In genomic region chr1:97350662-97351061, GRCh38 we compare ENCODE assay signal across 27 cellular contexts.
DNase-seq lines count a peak whose midpoint lies in the region; ATAC-seq and TF ChIP-seq lines count a peak whose summit lies in the region.
"Had no signal": no experiment of that assay in that cellular context is flagged by ENCODE, and none has a peak within 500 bp of the region (broad histone marks: within the 10 kb centered on the region; RNA-seq: fewer than 3 reads in every experiment).

No MANE protein-coding gene starts in this region.

- H3K27ac ChIP-seq in suprapubic skin, result no peak overlapping the region
- H3K27ac ChIP-seq in gastrocnemius medialis, result no peak overlapping the region
- H3K27ac ChIP-seq: C4-2B, thyroid gland had no signal

- H3K36me3 ChIP-seq in mucosa of descending colon (ENCODE audit: low read depth) (no peaks in the 10 kb centered on the region), suprapubic skin (peaks cover 3% of the 10 kb centered on the region), gastrocnemius medialis (no peaks in the 10 kb centered on the region)
- H3K36me3 ChIP-seq: thyroid gland had no signal

- H3K4me3 ChIP-seq in mucosa of descending colon (no peak overlapping the region), suprapubic skin (no peak overlapping the region), gastrocnemius medialis (no peak overlapping the region)
- H3K4me3 ChIP-seq: K562, thyroid gland had no signal

- peak overlapping the region; percentile 54 for H3K27ac Mint-ChIP-seq in endothelial cell (ENCODE audit: unreplicated experiment)
- H3K27ac Mint-ChIP-seq: activated CD4-positive, alpha-beta memory T cell treated with anti-CD3 and anti-CD28 coated beads, Interleukin-2, amount 10 ng/mL, durations not matched to agents 7 days and 5 days; activated naive CD8-positive, alpha-beta T cell treated with anti-CD3 and anti-CD28 coated beads, Interleukin-2, amount 10 ng/mL, durations not matched to agents 7 days and 5 days; memory B cell; T-cell had no signal

- TF ChIP-seq CTCF in AG09319 (IDR thresholded peaks at IDR 0.05; ENCODE audit: low read depth, low read length) (no peak), endothelial cell (IDR thresholded peaks at IDR 0.05; ENCODE audit: unreplicated experiment) (no peak), mucosa of descending colon (IDR thresholded peaks at IDR 0.05) (no peak), suprapubic skin (IDR thresholded peaks at IDR 0.05) (no peak), gastrocnemius medialis (IDR thresholded peaks at IDR 0.05 in 4 of 5, conservative IDR thresholded peaks at IDR 0.05 in 1 of 5) (no peak)

- no peaks in the 10 kb centered on the region for H3K27me3 ChIP-seq in suprapubic skin
- H3K27me3 ChIP-seq in gastrocnemius medialis, result no peaks in the 10 kb centered on the region
- H3K27me3 ChIP-seq: thyroid gland had no signal

- no peaks in the 10 kb centered on the region for H3K9me3 Mint-ChIP-seq in endothelial cell (ENCODE audit: unreplicated experiment)
- H3K9me3 Mint-ChIP-seq: activated CD4-positive, alpha-beta memory T cell treated with anti-CD3 and anti-CD28 coated beads, Interleukin-2, amount 10 ng/mL, durations not matched to agents 7 days and 5 days; activated naive CD8-positive, alpha-beta T cell treated with anti-CD3 and anti-CD28 coated beads, Interleukin-2, amount 10 ng/mL, durations not matched to agents 7 days and 5 days; T-cell had no signal

- in situ Hi-C loops in gastrocnemius medialis (cut with MboI; ENCODE audit: low sequenced_read_pairs in 4 of 4), result no loop called here

- peak; percentile 9 for ATAC-seq in mucosa of descending colon
- ATAC-seq in gastrocnemius medialis, result no peak
- no peak for ATAC-seq in HG02798 (IDR thresholded peaks at IDR 0.05; ENCODE audit: poor library complexity, unreplicated experiment)
- ATAC-seq: esophagus mucosa, K562, T-cell had no signal

- intact Hi-C loops in mucosa of descending colon (cut with DNase I, micrococcal nuclease), result no loop called here
- intact Hi-C loops in gastrocnemius medialis (cut with DNase I; ENCODE audit: low total_unique reads), result no loop called here

- TF ChIP-seq POLR2A in suprapubic skin (IDR thresholded peaks at IDR 0.05) (no peak), gastrocnemius medialis (IDR thresholded peaks at IDR 0.05) (no peak)

- H3K4me1 Mint-ChIP-seq in endothelial cell (ENCODE audit: unreplicated experiment), result peaks cover 46% of the 10 kb centered on the region
- H3K4me1 Mint-ChIP-seq: activated CD4-positive, alpha-beta memory T cell treated with anti-CD3 and anti-CD28 coated beads, Interleukin-2, amount 10 ng/mL, durations not matched to agents 7 days and 5 days; activated naive CD8-positive, alpha-beta T cell treated with anti-CD3 and anti-CD28 coated beads, Interleukin-2, amount 10 ng/mL, durations not matched to agents 7 days and 5 days; memory B cell; T-cell had no signal

- no peaks in the 10 kb centered on the region for H3K4me1 ChIP-seq in mucosa of descending colon (ENCODE audit: low read depth)
- H3K4me1 ChIP-seq in suprapubic skin, result no peaks in the 10 kb centered on the region
- no peaks in the 10 kb centered on the region for H3K4me1 ChIP-seq in gastrocnemius medialis
- H3K4me1 ChIP-seq: thyroid gland had no signal

- no peak overlapping the region for H3K4me3 Mint-ChIP-seq in endothelial cell (ENCODE audit: unreplicated experiment)
- H3K4me3 Mint-ChIP-seq: activated CD4-positive, alpha-beta memory T cell treated with anti-CD3 and anti-CD28 coated beads, Interleukin-2, amount 10 ng/mL, durations not matched to agents 7 days and 5 days; activated naive CD8-positive, alpha-beta T cell treated with anti-CD3 and anti-CD28 coated beads, Interleukin-2, amount 10 ng/mL, durations not matched to agents 7 days and 5 days; memory B cell; T-cell had no signal

- 75% methylated on average over 2 of the region's 2 CpGs for WGBS in suprapubic skin

- H3K9me3 ChIP-seq in mucosa of descending colon (no peaks in the 10 kb centered on the region), suprapubic skin (no peaks in the 10 kb centered on the region), gastrocnemius medialis (no peaks in the 10 kb centered on the region)
- H3K9me3 ChIP-seq: thyroid gland had no signal

- no peaks in the 10 kb centered on the region for H3K36me3 Mint-ChIP-seq in endothelial cell (ENCODE audit: low read depth, unreplicated experiment)
- H3K36me3 Mint-ChIP-seq: memory B cell had no signal

- no peaks in the 10 kb centered on the region for H3K27me3 Mint-ChIP-seq in endothelial cell (ENCODE audit: unreplicated experiment)
- H3K27me3 Mint-ChIP-seq: activated CD4-positive, alpha-beta memory T cell treated with anti-CD3 and anti-CD28 coated beads, Interleukin-2, amount 10 ng/mL, durations not matched to agents 7 days and 5 days; activated naive CD8-positive, alpha-beta T cell treated with anti-CD3 and anti-CD28 coated beads, Interleukin-2, amount 10 ng/mL, durations not matched to agents 7 days and 5 days; memory B cell; T-cell had no signal

- DNase-seq in AG09319 (ENCODE audit: extremely low read depth, low read depth), result peak; percentile 35
- DNase-seq in HCEC 1CT, result peak; percentile 72
- no peak for DNase-seq in endothelial cell (ENCODE audit: low spot score)
- no peak for DNase-seq in mucosa of descending colon
- no peak for DNase-seq in suprapubic skin (ENCODE audit: low spot score in 2 of 2)
- no peak for DNase-seq in gastrocnemius medialis
- no peak for DNase-seq in globus pallidus (ENCODE audit: low spot score)
- DNase-seq: activated CD4-positive, alpha-beta memory T cell treated with anti-CD3 and anti-CD28 coated beads, Interleukin-2, amount 10 ng/mL, durations not matched to agents 7 days and 5 days; activated effector memory CD4-positive, alpha-beta T cell treated with Interleukin-2 at 50 U/mL for 16 hours; activated naive CD8-positive, alpha-beta T cell treated with anti-CD3 and anti-CD28 coated beads, Interleukin-2, amount 10 ng/mL, durations not matched to agents 7 days and 5 days; effector memory CD4-positive, alpha-beta T cell; head of caudate nucleus; kidney glomerular epithelial cell; MM.1S; NCI-H1436; NCI-H82; retina; SHP77; stimulated activated CD4-positive, alpha-beta T cell treated with anti-CD3 and anti-CD28 coated beads, Interleukin-4, amount 100 ng/mL, for 4 hours; stimulated activated naive CD4-positive, alpha-beta T cell treated with Interleukin-2 at 50 U/mL for 16 hours; T-cell; thyroid gland had no signal

- TF ChIP-seq EP300 in suprapubic skin (IDR thresholded peaks at IDR 0.05), result no peak

Comparison
In these comparisons a context has a peak if more than half of its experiments do, and no peak if none do; other contexts are left out.
1. DNase-seq: peak in AG09319 (single experiment) and HCEC 1CT (single experiment); none in endothelial cell (single experiment), mucosa of descending colon (0 of 3), suprapubic skin (0 of 2), gastrocnemius medialis (0 of 2) and globus pallidus (single experiment).